Comparison of ENCODE assay signal across 12 cellular contexts in the genomic region with DNA sequence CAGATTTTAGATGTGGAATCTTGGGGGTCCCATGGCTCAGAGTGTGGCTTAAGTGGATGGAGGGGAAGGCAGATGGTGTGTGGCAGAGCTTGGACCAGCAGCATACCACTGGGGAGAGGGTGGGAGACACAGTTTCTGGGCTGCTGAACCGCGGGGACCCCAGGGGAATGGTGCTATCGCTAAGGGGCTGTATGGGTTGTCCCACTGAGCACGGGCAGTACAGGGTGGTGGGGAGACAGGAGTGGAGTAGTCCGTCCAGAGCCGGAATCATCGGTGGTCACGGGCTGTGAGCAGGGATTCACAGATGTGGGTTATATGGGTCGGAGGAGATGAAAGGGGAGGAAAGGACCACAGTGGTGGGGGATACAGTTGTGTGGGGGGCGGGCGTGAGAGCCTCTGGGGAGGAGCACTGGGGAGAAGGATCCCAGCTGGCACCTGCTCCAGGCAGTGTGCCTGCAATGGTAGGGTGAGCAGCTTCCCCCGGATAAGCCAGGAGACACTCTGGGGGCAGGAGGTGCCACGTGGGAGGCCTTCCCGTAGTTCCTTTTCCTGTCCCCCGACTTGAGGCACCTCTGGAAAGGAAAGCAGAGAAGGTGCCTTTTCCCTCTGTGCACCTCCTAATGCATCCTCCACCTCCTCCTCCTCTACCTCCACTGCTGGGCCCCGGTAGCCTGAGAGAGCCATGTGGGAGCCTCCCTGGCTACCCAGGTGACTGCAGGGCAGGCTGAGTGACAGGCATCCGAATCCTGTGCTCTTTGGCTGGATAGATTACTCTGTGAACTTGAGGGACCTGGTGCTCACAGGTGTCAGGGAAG. TPM values are rescaled to one million over a fixed set of nuclear protein-coding genes. Genes with fewer than 3 reads are reported as not detected.
"Had no signal": no experiment of that assay in that cellular context is flagged by ENCODE, and none has a peak within 500 bp of the region (broad histone marks: within the 10 kb centered on the region; RNA-seq: fewer than 3 reads in every experiment).

No MANE protein-coding gene starts in this region.

- H3K27me3 ChIP-seq: brain microvascular endothelial cell, pancreas, transverse colon had no signal

- ATAC-seq: left colon; mucosa of descending colon; naive thymus-derived CD8-positive, alpha-beta T cell; pancreas had no signal

- H3K27ac ChIP-seq: brain microvascular endothelial cell, pancreas, transverse colon had no signal

- H3K9me3 ChIP-seq: mucosa of descending colon, pancreas, transverse colon had no signal

- H3K36me3 ChIP-seq: brain microvascular endothelial cell, pancreas, transverse colon had no signal

- H3K4me3 ChIP-seq: mucosa of descending colon, pancreas, transverse colon had no signal

- FAIRE-seq: pancreas, TTC549 had no signal

- DNase-seq: activated CD4-positive, CD25-positive, alpha-beta regulatory T cell; activated T-cell treated with anti-CD3 and anti-CD28 coated beads, Interleukin-2, amount 50 U/mL, for 1 hour; brain microvascular endothelial cell; immature natural killer cell; left colon; mucosa of descending colon; naive thymus-derived CD8-positive, alpha-beta T cell; stimulated activated CD4-positive, alpha-beta T cell treated with anti-CD3 and anti-CD28 coated beads, Interleukin-15, amount 100 ng/mL, for 24 hours; stimulated activated CD4-positive, alpha-beta T cell treated with anti-CD3 and anti-CD28 coated beads, Interleukin-4, amount 100 ng/mL, for 4 hours; transverse colon had no signal

RNA-seq across cellular contexts. Expression of gene IGFBP5, which starts 24.9 kb away (rescaled TPM):
- total RNA-seq: naive thymus-derived CD8-positive, alpha-beta T cell had no signal
- polyA plus RNA-seq: immature natural killer cell; naive thymus-derived CD8-positive, alpha-beta T cell had no signal

RNA-seq across cellular contexts. Expression of gene IGFBP2, which starts 37.3 kb away (rescaled TPM):
- total RNA-seq: naive thymus-derived CD8-positive, alpha-beta T cell had no signal
